1 cellular context compared by ENCODE assay signal in genomic region chr2:26011990-26012856, GRCh38.
TF ChIP-seq lines count a peak whose summit lies in the region.

No MANE protein-coding gene starts in this region.

TF ChIP-seq in HEK293, 187 proteins besides CTCF, POLR2A, EP300 and RAD21 (continued from another document and continues in another):
- TF ChIP-seq HIC1 (tag by site-specific recombination; IDR thresholded peaks at IDR 0.05) (peak; percentile 69; the same call in 1 of the 2 replicates), ZNF600 (tag by site-specific recombination; IDR thresholded peaks at IDR 0.05) (peak; percentile 71), ZNF404 (tag by site-specific recombination; IDR thresholded peaks at IDR 0.05) (no peak), BCL11A (tag by site-specific recombination; IDR thresholded peaks at IDR 0.05; ENCODE audit: low read depth) (peak; percentile 62; the same call in 1 of the 2 replicates), ZNF266 (tag by site-specific recombination; IDR thresholded peaks at IDR 0.05; ENCODE audit: low read depth) (no peak), GLIS1 (tag by site-specific recombination; IDR thresholded peaks at IDR 0.05) (peak; percentile 76), ZNF639 (tag by site-specific recombination; IDR thresholded peaks at IDR 0.05) (0 out of 2 replicates have a peak, but pooled peaks have one; percentile 11), ZBTB49 (tag by site-specific recombination; IDR thresholded peaks at IDR 0.05; ENCODE audit: low read depth) (no peak), GLI2 (tag by site-specific recombination; IDR thresholded peaks at IDR 0.05; ENCODE audit: borderline replicate concordance, low read depth) (no peak), ZNF629 (tag by site-specific recombination; IDR thresholded peaks at IDR 0.05) (peak; percentile 88), ZFP37 (tag by site-specific recombination; IDR thresholded peaks at IDR 0.05) (peak; percentile 81), ZNF184 (tag by site-specific recombination; IDR thresholded peaks at IDR 0.05) (0 out of 2 replicates have a peak, but pooled peaks have one; percentile 39), OSR2 (tag by site-specific recombination; IDR thresholded peaks at IDR 0.05) (peak; percentile 79), ZBTB48 (tag by site-specific recombination; IDR thresholded peaks at IDR 0.05) (peak; percentile 75), SALL2 (tag by site-specific recombination; IDR thresholded peaks at IDR 0.05; ENCODE audit: borderline replicate concordance) (no peak), MZF1 (tag by site-specific recombination; IDR thresholded peaks at IDR 0.05; ENCODE audit: borderline replicate concordance) (no peak), MYNN (tag by site-specific recombination; IDR thresholded peaks at IDR 0.05; ENCODE audit: borderline replicate concordance) (no peak), ZBTB21 (tag by site-specific recombination; IDR thresholded peaks at IDR 0.05) (peak; percentile 24; the same call in 1 of the 2 replicates), ZNF19 (tag by site-specific recombination; IDR thresholded peaks at IDR 0.05; ENCODE audit: low read depth) (no peak), ZNF580 (tag by site-specific recombination; IDR thresholded peaks at IDR 0.05) (no peak), ZNF335 (tag by site-specific recombination; conservative IDR thresholded peaks at IDR 0.05) (peak; percentile 61), ZNF843 (tag by site-specific recombination; IDR thresholded peaks at IDR 0.05) (0 out of 2 replicates have a peak, but pooled peaks have one; percentile 26), REPIN1 (tag by site-specific recombination; IDR thresholded peaks at IDR 0.05; ENCODE audit: low read depth) (no peak), REST (tag by site-specific recombination; IDR thresholded peaks at IDR 0.05) (no peak), ZBTB20 (tag by site-specific recombination; IDR thresholded peaks at IDR 0.05) (0 out of 2 replicates have a peak, but pooled peaks have one; percentile 33), ZNF623 (tag by site-specific recombination; IDR thresholded peaks at IDR 0.05) (peak; percentile 24; the same call in 1 of the 2 replicates), SP7 (tag by site-specific recombination; IDR thresholded peaks at IDR 0.05) (peak; percentile 84), GLI4 (tag by site-specific recombination; IDR thresholded peaks at IDR 0.05) (no peak), ZSCAN23 (tag by site-specific recombination; IDR thresholded peaks at IDR 0.05) (no peak), KLF8 (tag by site-specific recombination; IDR thresholded peaks at IDR 0.05) (peak; percentile 58), ZNF221 (tag by site-specific recombination; IDR thresholded peaks at IDR 0.05; ENCODE audit: borderline replicate concordance) (no peak), WT1 (tag by site-specific recombination; IDR thresholded peaks at IDR 0.05) (0 out of 2 replicates have a peak, but pooled peaks have one; percentile 21), ZBTB17 (tag by site-specific recombination; IDR thresholded peaks at IDR 0.05) (peak; percentile 77), ZNF664 (tag by site-specific recombination; IDR thresholded peaks at IDR 0.05) (peak; percentile 68; the same call in 1 of the 2 replicates), ZNF24 (tag by site-specific recombination; IDR thresholded peaks at IDR 0.05) (no peak; the same call in 1 of the 2 replicates), ZBTB26 (tag by site-specific recombination; optimal IDR thresholded peaks at IDR 0.05) (peak; percentile 34), ZNF112 (tag by site-specific recombination; IDR thresholded peaks at IDR 0.05) (no peak), ZSCAN4 (tag by site-specific recombination; IDR thresholded peaks at IDR 0.05) (no peak), SP3 (tag by site-specific recombination; IDR thresholded peaks at IDR 0.05) (peak; percentile 47; the same call in 1 of the 2 replicates), ZEB2 (tag by site-specific recombination; IDR thresholded peaks at IDR 0.05) (peak; percentile 39; the same call in 1 of the 2 replicates), ZNF571 (tag by site-specific recombination; IDR thresholded peaks at IDR 0.05) (no peak), PBX3 (CRISPR knock-in tag; IDR thresholded peaks at IDR 0.05) (no peak), ZIC2 (tag by site-specific recombination; IDR thresholded peaks at IDR 0.05) (peak; percentile 48; the same call in 1 of the 2 replicates), ZNF10 (tag by site-specific recombination; IDR thresholded peaks at IDR 0.05) (0 out of 2 replicates have a peak, but pooled peaks have one; percentile 2), FEZF1 (tag by site-specific recombination; IDR thresholded peaks at IDR 0.05) (peak; percentile 54; the same call in 1 of the 2 replicates), ZNF366 (tag by site-specific recombination; conservative IDR thresholded peaks at IDR 0.05) (peak; percentile 82), AEBP2 (tag by site-specific recombination; IDR thresholded peaks at IDR 0.05; ENCODE audit: borderline replicate concordance) (no peak), ZNF473 (tag by site-specific recombination; IDR thresholded peaks at IDR 0.05) (no peak), ZNF211 (tag by site-specific recombination; IDR thresholded peaks at IDR 0.05; ENCODE audit: low read depth) (no peak), ELK4 (IDR thresholded peaks at IDR 0.05; ENCODE audit: borderline replicate concordance, low read depth, low read length) (no peak), KLF10 (tag by site-specific recombination; IDR thresholded peaks at IDR 0.05) (peak; percentile 40; the same call in 1 of the 2 replicates)
